8 cellular contexts compared by ENCODE assay signal in genomic region chr6:39980839-39981580, GRCh38. TPM values are rescaled to one million over a fixed set of nuclear protein-coding genes. Genes with fewer than 3 reads are reported as not detected.
A peak's percentile ranks its signal among the peaks of the same experiment; 100 is the strongest.
DNase-seq lines count a peak whose midpoint lies in the region; ATAC-seq and TF ChIP-seq lines count a peak whose summit lies in the region.

No MANE protein-coding gene starts in this region.

- peak; percentile 79 for ATAC-seq in DND-41 (ENCODE audit: insufficient read depth, low read depth)
- ATAC-seq in esophagus mucosa = peak; percentile 54
- no peak for ATAC-seq in HG03354 (IDR thresholded peaks at IDR 0.05; ENCODE audit: poor library complexity, severe bottlenecking, unreplicated experiment)
- no peak for ATAC-seq in GM18870 (IDR thresholded peaks at IDR 0.05; ENCODE audit: unreplicated experiment)
- no peak for ATAC-seq in GM19328 (IDR thresholded peaks at IDR 0.05; ENCODE audit: unreplicated experiment)

- DNase-seq in DND-41 = peak; percentile 38
- DNase-seq in HuH-7 (ENCODE audit: low spot score) = peak; percentile 31
- no peak for DNase-seq in Peyer's patch
- peak; percentile 27 for DNase-seq in mucosa of gallbladder (ENCODE audit: low spot score)

- H2AFZ ChIP-seq in DND-41 (ENCODE audit: low read depth, low read length) = no peak overlapping the region

- H3K9me3 ChIP-seq in DND-41 (ENCODE audit: insufficient read depth, low read length, severe bottlenecking) = no peaks in the 10 kb centered on the region
- no peaks in the 10 kb centered on the region for H3K9me3 ChIP-seq in Peyer's patch

- peak; percentile 72 for TF ChIP-seq CTCF in DND-41 (IDR thresholded peaks at IDR 0.05; ENCODE audit: borderline replicate concordance, extremely low read depth, low read length, poor library complexity, severe bottlenecking)
- peak in 4 of 6 experiments; percentile 30 to 70 (median 64) for TF ChIP-seq CTCF in Peyer's patch (IDR thresholded peaks at IDR 0.05)

- H3K4me3 ChIP-seq in DND-41 (ENCODE audit: low read depth in 1 of 2, low read length in 2 of 2) (no peak overlapping the region), Peyer's patch (no peak overlapping the region)

- TF ChIP-seq POLR2A in Peyer's patch (IDR thresholded peaks at IDR 0.05) = no peak

- H3K36me3 ChIP-seq in DND-41 (ENCODE audit: insufficient read depth, low read length) = no peaks in the 10 kb centered on the region
- H3K36me3 ChIP-seq in Peyer's patch = no peaks in the 10 kb centered on the region

- H3K27me3 ChIP-seq in DND-41 (ENCODE audit: insufficient read depth, low read length, poor library complexity) (no peaks in the 10 kb centered on the region), Peyer's patch (no peaks in the 10 kb centered on the region)

- H3K79me2 ChIP-seq in DND-41 (ENCODE audit: insufficient read depth, low read length) = no peaks in the 10 kb centered on the region

- H3K4me1 ChIP-seq in DND-41 (ENCODE audit: insufficient read depth, low read length) (no peaks in the 10 kb centered on the region), Peyer's patch (peaks cover 0 to 15% (median 0%) of the 10 kb centered on the region in 4 donors)

- H3K9ac ChIP-seq in DND-41 (ENCODE audit: low read depth, low read length) = no peak overlapping the region

- no peaks in the 10 kb centered on the region for H4K20me1 ChIP-seq in DND-41 (ENCODE audit: insufficient read depth, low read length)

- H3K4me2 ChIP-seq in DND-41 (ENCODE audit: insufficient read depth, low read length) = no peak overlapping the region

- H3K27ac ChIP-seq in DND-41 (ENCODE audit: low read length) (no peak overlapping the region), Peyer's patch (peak overlapping the region in 2 of 4 donors; percentile 53 to 64)

RNA-seq across cellular contexts. Expression of gene MOCS1, which starts 46.7 kb away (rescaled TPM):
- total RNA-seq in Peyer's patch = 10 to 100 TPM; 32.2 to 62.0 (median 53.6) TPM
- total RNA-seq in esophagus mucosa = 4.3 TPM
- 20.1 TPM for total RNA-seq in mucosa of gallbladder

Comparison
In these comparisons a context has a peak if more than half of its experiments do, and no peak if none do; other contexts are left out.
1. ATAC-seq: peak in DND-41 (single experiment) and esophagus mucosa (single experiment); none in HG03354 (single experiment), GM18870 (single experiment) and GM19328 (single experiment).
2. DNase-seq: peak in DND-41 (single experiment), HuH-7 (single experiment) and mucosa of gallbladder (single experiment); none in Peyer's patch (0 of 3).